ENCODE assay signal across 1 cellular context in genomic region chr16:67036323-67036741, GRCh38.
TF ChIP-seq lines count a peak whose summit lies in the region.

No MANE protein-coding gene starts in this region.

TF ChIP-seq in WTC11, 78 proteins besides CTCF, POLR2A, EP300 and RAD21 (continued from another document):
- TF ChIP-seq AFF4 (CRISPR knock-in tag; IDR thresholded peaks at IDR 0.05; ENCODE audit: borderline replicate concordance) (no peak), MYBL2 (CRISPR knock-in tag; IDR thresholded peaks at IDR 0.05) (no peak), ZMAT4 (CRISPR knock-in tag; IDR thresholded peaks at IDR 0.05) (no peak), USF1 (CRISPR knock-in tag; IDR thresholded peaks at IDR 0.05) (no peak), ZNF396 (CRISPR knock-in tag; IDR thresholded peaks at IDR 0.05; ENCODE audit: borderline replicate concordance) (no peak), RORB (CRISPR knock-in tag; IDR thresholded peaks at IDR 0.05) (no peak), ZNF671 (CRISPR knock-in tag; IDR thresholded peaks at IDR 0.05) (no peak), STAT6 (CRISPR knock-in tag; conservative IDR thresholded peaks at IDR 0.05; ENCODE audit: low read depth) (no peak), ATF2 (CRISPR knock-in tag; IDR thresholded peaks at IDR 0.05; ENCODE audit: borderline replicate concordance, low read depth) (no peak), CDX4 (CRISPR knock-in tag; IDR thresholded peaks at IDR 0.05; ENCODE audit: borderline replicate concordance) (no peak), FOXK1 (CRISPR knock-in tag; IDR thresholded peaks at IDR 0.05) (no peak), ZNF232 (CRISPR knock-in tag; IDR thresholded peaks at IDR 0.05) (no peak), HMGA2 (CRISPR knock-in tag; IDR thresholded peaks at IDR 0.05) (no peak), ZNF317 (CRISPR knock-in tag; IDR thresholded peaks at IDR 0.05; ENCODE audit: borderline replicate concordance, low read depth) (no peak), E2F4 (CRISPR knock-in tag; IDR thresholded peaks at IDR 0.05; ENCODE audit: borderline replicate concordance, low read depth) (no peak)
